In genomic region chr16:15960124-15960971, GRCh38 we compare ENCODE assay signal across 11 cellular contexts. TPM values are rescaled to one million over a fixed set of nuclear protein-coding genes. Genes with fewer than 3 reads are reported as not detected.
DNase-seq lines count a peak whose midpoint lies in the region; ATAC-seq, FAIRE-seq and TF ChIP-seq lines count a peak whose summit lies in the region.
"Had no signal": no experiment of that assay in that cellular context is flagged by ENCODE, and none has a peak within 500 bp of the region (broad histone marks: within the 10 kb centered on the region; RNA-seq: fewer than 3 reads in every experiment).

No MANE protein-coding gene starts in this region.

- no peaks in the 10 kb centered on the region for H3K27me3 ChIP-seq in MM.1S (replicated peaks; ENCODE audit: insufficient read depth, low read length)
- no peaks in the 10 kb centered on the region for H3K27me3 ChIP-seq in K562 (ENCODE audit: control insufficient read depth in 2 of 2, insufficient read depth in 2 of 2, low read length in 2 of 2)
- no peaks in the 10 kb centered on the region for H3K27me3 ChIP-seq in left lung

- H2AFZ ChIP-seq in MM.1S (ENCODE audit: low read length) (no peak overlapping the region), K562 (ENCODE audit: low read depth, low read length) (no peak overlapping the region)

- FAIRE-seq in K562 (lab: Jason Lieb, UNC) = no peak
- FAIRE-seq: D721Med had no signal

- H3K9me3 Mint-ChIP-seq in neural crest cell = peaks cover 10% of the 10 kb centered on the region

- BruUV-seq in K562 (replicated peaks; lab: Mats Ljungman, UMichigan) = no TSS peak

- 87% methylated on average over 12 of the region's 12 CpGs for WGBS in K562 (ENCODE audit: insufficient coverage, low coverage, missing lambda C conversion rate)

- H3K4me2 ChIP-seq in MM.1S (ENCODE audit: low read depth, low read length) (no peak overlapping the region), K562 (ENCODE audit: insufficient read depth, low read length) (no peak overlapping the region)

- H3K4me1 ChIP-seq in MM.1S (ENCODE audit: low read length) = no peaks in the 10 kb centered on the region
- peaks cover 0 to 2% of the 10 kb centered on the region in 2 experiments; a peak in 1 of 5 replicates for H3K4me1 ChIP-seq in K562 (replicated peaks in 1 of 2; ENCODE audit: control insufficient read depth in 2 of 2, insufficient read depth in 2 of 2, low read length in 2 of 2)
- peaks cover 0 to 50% of the 10 kb centered on the region in 2 donors for H3K4me1 ChIP-seq in left lung

- H3F3A ChIP-seq in MM.1S (ENCODE audit: insufficient read depth, low read length) = no peaks in the 10 kb centered on the region

- peaks cover 92% of the 10 kb centered on the region for H3K79me2 ChIP-seq in MM.1S (ENCODE audit: low read length)
- H3K79me2 ChIP-seq in K562 (ENCODE audit: control insufficient read depth, insufficient read depth, low read length) = peaks cover 91% of the 10 kb centered on the region

- TF ChIP-seq POLR2A in K562 (conservative IDR thresholded peaks at IDR 0.05) = no peak

- no peak for ATAC-seq in K562
- ATAC-seq in left lung = no peak

- H3K9ac ChIP-seq in MM.1S (ENCODE audit: low read length) (no peak overlapping the region), K562 (ENCODE audit: insufficient read depth in 1 of 2, low read depth in 2 of 2, low read length in 2 of 2) (peak overlapping the region in 1 of 2 experiments; percentile 6; a peak in 1 of 4 replicates)

- H3K9me1 ChIP-seq in K562 (ENCODE audit: control insufficient read depth, insufficient read depth, low read length) = peaks cover 2% of the 10 kb centered on the region

- H3K36me3 ChIP-seq in MM.1S (replicated peaks; ENCODE audit: insufficient read depth, low read length) (no peaks in the 10 kb centered on the region), K562 (ENCODE audit: control insufficient read depth, insufficient read depth, low read length) (peaks cover 18% of the 10 kb centered on the region; the same call in 2 of the 3 replicates), left lung (no peaks in the 10 kb centered on the region)

- H3K9me3 ChIP-seq in MM.1S (replicated peaks; ENCODE audit: insufficient read depth, low read length) = no peaks in the 10 kb centered on the region
- peaks cover 10% of the 10 kb centered on the region for H3K9me3 ChIP-seq in K562 (replicated peaks; ENCODE audit: control insufficient read depth, insufficient read depth, low read depth, low read length)
- no peaks in the 10 kb centered on the region for H3K9me3 ChIP-seq in left lung

- H3K27ac ChIP-seq in MM.1S (ENCODE audit: low read length) (peak overlapping the region; percentile 26; the same call in 1 of the 2 replicates), K562 (ENCODE audit: extremely low read depth, low read depth, low read length) (no peak overlapping the region), left lung (peak overlapping the region in 1 of 2 donors; percentile 60)

- in situ Hi-C loops in K562 (cut with MboI) = no loop called here

- H3K36me3 Mint-ChIP-seq in neural crest cell (ENCODE audit: low read depth) = peaks cover 20% of the 10 kb centered on the region

- no peaks in the 10 kb centered on the region for H3K27me3 Mint-ChIP-seq in neural crest cell (ENCODE audit: low read depth)

- intact Hi-C loops in K562 (cut with micrococcal nuclease) (no loop called here), left lung (cut with DNase I) (no loop called here)

- CTCF ChIA-PET in K562 (lab: Yijun Ruan, JAX; ENCODE audit: low intra/inter-chr PET ratio) = no interaction called here

- TF ChIP-seq CTCF in MM.1S (IDR thresholded peaks at IDR 0.05; ENCODE audit: low read length) (no peak), K562 (IDR thresholded peaks at IDR 0.05 in 2 of 3, conservative IDR thresholded peaks at IDR 0.05 in 1 of 3; ENCODE audit: insufficient read depth in 2 of 3, low read depth in 1 of 3, low read length in 3 of 3) (no peak), neural crest cell (conservative IDR thresholded peaks at IDR 0.05) (no peak), left lung (IDR thresholded peaks at IDR 0.05) (no peak)

- H3K27ac Mint-ChIP-seq in neural crest cell (ENCODE audit: unreplicated experiment) = peak overlapping the region; percentile 83

- no peak for TF ChIP-seq RAD21 in K562 (CRISPR knock-in tag; conservative IDR thresholded peaks at IDR 0.05 in 1 of 2, IDR thresholded peaks at IDR 0.05 in 1 of 2)

- TF ChIP-seq EP300 in K562 (IDR thresholded peaks at IDR 0.05; ENCODE audit: low read length) = no peak

- H4K20me1 ChIP-seq in MM.1S (ENCODE audit: insufficient read depth, low read length) (no peaks in the 10 kb centered on the region), K562 (replicated peaks; ENCODE audit: control insufficient read depth, insufficient read depth, low read length) (no peaks in the 10 kb centered on the region; the same call in none of the 2 replicates)

- DNase-seq in ELF-1 (ENCODE audit: low read depth, low spot score) = peak; percentile 59
- no peak for DNase-seq in MM.1S
- DNase-seq in K562 (ENCODE audit: extremely low read depth in 1 of 4, low spot score in 3 of 4) = no peak
- DNase-seq in neural crest cell (ENCODE audit: low read depth, low spot score) = no peak
- DNase-seq in left lung = no peak
- no peak for DNase-seq in pons (ENCODE audit: low spot score)
- DNase-seq in T-helper 9 cell = no peak
- no peak for DNase-seq in NK-92 treated with Interleukin-12 subunit alpha and Interleukin-12 subunit beta, amount 100 ng/mL, for 24 hours (lab: John Stamatoyannopoulos, UW)
- DNase-seq: NCI-H2081 treated with DMSO at 0.1 percent for 48 hours, retina had no signal

- POLR2A ChIA-PET in K562 (lab: Yijun Ruan, JAX) = interaction anchor here (0.6 to 2.4 kb wide), 2 partner anchors 10 to 168 kb away, joined by 3 to 10 read pairs; no protein-coding TSS in a partner anchor

- no peaks in the 10 kb centered on the region for H3K9me2 ChIP-seq in MM.1S (replicated peaks; ENCODE audit: insufficient read depth, low read length)

- H3K4me3 Mint-ChIP-seq in neural crest cell = no peak overlapping the region

- peaks cover 9% of the 10 kb centered on the region for H3K4me1 Mint-ChIP-seq in neural crest cell

- no peak overlapping the region for H3K4me3 ChIP-seq in MM.1S (ENCODE audit: low read length)
- no peak overlapping the region for H3K4me3 ChIP-seq in K562
- H3K4me3 ChIP-seq in left lung = no peak overlapping the region

TF ChIP-seq in K562, 482 proteins besides CTCF, POLR2A, EP300 and RAD21 (continues in another document):
- TF ChIP-seq LARP7 (IDR thresholded peaks at IDR 0.05) (no peak), CREB3L1 (IDR thresholded peaks at IDR 0.05; ENCODE audit: borderline replicate concordance, low read depth) (no peak), FOXP1 (CRISPR knock-in tag; IDR thresholded peaks at IDR 0.05) (no peak), TCFL5 (CRISPR knock-in tag; conservative IDR thresholded peaks at IDR 0.05) (no peak), ETS2 (tag; IDR thresholded peaks at IDR 0.05; ENCODE audit: borderline replicate concordance, poor library complexity, severe bottlenecking) (no peak), FOSL1 (tag; conservative IDR thresholded peaks at IDR 0.05) (no peak), HDAC1 (IDR thresholded peaks at IDR 0.05) (no peak), BCOR (IDR thresholded peaks at IDR 0.05) (0 out of 2 replicates have a peak, but pooled peaks have one; percentile 33), ZNF398 (CRISPR knock-in tag; IDR thresholded peaks at IDR 0.05) (no peak), COPS2 (conservative IDR thresholded peaks at IDR 0.05) (no peak)

RNA-seq across cellular contexts. Expression of gene ABCC1, which starts 10.9 kb away (rescaled TPM):
- 141 and 264 TPM in 2 replicates for total RNA-seq in K562 (2011; cell fraction: chromatin; rRNA removed; ENCODE audit: low replicate concordance)
- total RNA-seq in K562 (2011; cell fraction: nucleolus; rRNA removed) = 136 and 143 TPM in 2 replicates
- total RNA-seq in K562 (2011; cell fraction: nucleoplasm; rRNA removed) = 122 and 132 TPM in 2 replicates
- total RNA-seq in K562 (2014; rRNA removed) (12.5 and 15.7 TPM in 2 replicates), K562 (2014; rRNA removed; fragmentation: Illumina TruSeq; extraction: Trizol) (9.5 and 10.0 TPM in 2 replicates), K562 (2015; rRNA removed; fragmentation: Illumina TruSeq; extraction: Trizol) (7.4 and 8.8 TPM in 2 replicates), K562 (2021) (39.9 and 41.6 TPM in 2 replicates), neural crest cell (34.9 and 38.7 TPM in 2 replicates), left lung (10 to 100 TPM; 33.3 to 44.6 TPM)
- polyA plus RNA-seq in K562 (2011; rRNA removed) (9.9 and 13.8 TPM in 2 replicates), K562 (2014; fragmentation: Illumina TruSeq; extraction: Trizol) (27.2 and 27.9 TPM in 2 replicates), K562 (2014; fragmentation: Nextera tagmentation; extraction: Ambion mirVana) (1 to 10 TPM; 3.9 to 4.4 TPM), K562 (2014; rRNA removed) (14.2 and 15.6 TPM in 2 replicates)
- 13.3 and 15.4 TPM in 2 replicates for polyA plus RNA-seq in K562 (2011; cell fraction: cytosol; rRNA removed)
- polyA plus RNA-seq in K562 (2011; cell fraction: nucleus; rRNA removed) = 35.3 and 52.6 TPM in 2 replicates
- polyA plus RNA-seq in K562 (2012) = 32.3 and 37.8 TPM in 2 replicates
- polyA minus RNA-seq in K562 (2011; rRNA and poly(A)+ RNA removed) = 35.0 and 39.8 TPM in 2 replicates
- 36.8 and 44.5 TPM in 2 replicates for polyA minus RNA-seq in K562 (2011; cell fraction: cytosol; rRNA and poly(A)+ RNA removed)
- 28.7 and 39.2 TPM in 2 replicates for polyA minus RNA-seq in K562 (2011; cell fraction: nucleus; rRNA and poly(A)+ RNA removed)
